8 cellular contexts compared by ENCODE assay signal in genomic region chr1:43171312-43171875, GRCh38. TPM values are rescaled to one million over a fixed set of nuclear protein-coding genes. Genes with fewer than 3 reads are reported as not detected.
DNase-seq lines count a peak whose midpoint lies in the region; ATAC-seq, FAIRE-seq and TF ChIP-seq lines count a peak whose summit lies in the region.

No MANE protein-coding gene starts in this region.

- H3K9me3 ChIP-seq in BLaER1 treated with 17β-estradiol and CSF1 and Interleukin-3, amounts not matched to agents 10 nM and 100 nM (replicated peaks in 1 of 11), result no peaks in the 10 kb centered on the region
- H3K9me3 ChIP-seq in GM12878 (replicated peaks; ENCODE audit: control insufficient read depth, insufficient read depth, low read length), result no peaks in the 10 kb centered on the region
- H3K9me3 ChIP-seq in vagina, result no peaks in the 10 kb centered on the region

- peak overlapping the region; percentile 93 for H3K27ac Mint-ChIP-seq in memory B cell

- TF ChIP-seq CTCF in GM12878 (IDR thresholded peaks at IDR 0.05 in 2 of 3, conservative IDR thresholded peaks at IDR 0.05 in 1 of 3; ENCODE audit: control insufficient read depth in 2 of 3, extremely low read depth in 1 of 3, insufficient read depth in 1 of 3, low read depth in 3 of 3, low read length in 3 of 3), result no peak
- no peak for TF ChIP-seq CTCF in vagina (IDR thresholded peaks at IDR 0.05)

- H3K4me1 ChIP-seq in BLaER1 treated with 17β-estradiol and CSF1 and Interleukin-3, amounts not matched to agents 10 nM and 100 nM, result peaks cover 16 to 24% (median 21%) of the 10 kb centered on the region in 10 experiments
- peaks cover 5% of the 10 kb centered on the region; the same call in 1 of the 2 replicates for H3K4me1 ChIP-seq in GM12878 (ENCODE audit: control insufficient read depth, insufficient read depth, low read length)
- H3K4me1 ChIP-seq in vagina, result peaks cover 23% of the 10 kb centered on the region

- ATAC-seq in HG03439 (IDR thresholded peaks at IDR 0.05; ENCODE audit: unreplicated experiment) (peak; percentile 19), GM12878 (no peak), memory B cell (ENCODE audit: low read depth) (no peak), GM19351 (IDR thresholded peaks at IDR 0.05; ENCODE audit: unreplicated experiment) (no peak), GM18519 (IDR thresholded peaks at IDR 0.05; ENCODE audit: low FRiP score, unreplicated experiment) (no peak)

- H3K4me3 Mint-ChIP-seq in memory B cell, result peak overlapping the region; percentile 100

- in situ Hi-C loops in GM12878 (cut with MboI), result no loop called here

- 14% methylated on average over 17 of the region's 17 CpGs for WGBS in GM12878 (ENCODE audit: insufficient coverage, insufficient replicate concordance, low lambda C conversion rate, missing lambda C conversion rate)

- intact Hi-C loops in GM12878 (cut with micrococcal nuclease; ENCODE audit: unreplicated experiment) (no loop called here), vagina (cut with DNase I) (no loop called here)

- TF ChIP-seq RAD21 in GM12878 (IDR thresholded peaks at IDR 0.05; ENCODE audit: insufficient read depth, low read depth, low read length), result no peak

- peak overlapping the region; percentile 83 to 99 (median 94) for H3K4me2 ChIP-seq in BLaER1 treated with 17β-estradiol and CSF1 and Interleukin-3, amounts not matched to agents 10 nM and 100 nM
- H3K4me2 ChIP-seq in GM12878 (ENCODE audit: control insufficient read depth, insufficient read depth), result peak overlapping the region; percentile 53

- H3K4me3 ChIP-seq in BLaER1 treated with 17β-estradiol and CSF1 and Interleukin-3, amounts not matched to agents 10 nM and 100 nM, result peak overlapping the region; percentile 75 to 95 (median 87)
- H3K4me3 ChIP-seq in GM12878 (peak overlapping the region; percentile 90), vagina (peak overlapping the region; percentile 95 to 96)

- TF ChIP-seq POLR2A in GM12878 (IDR thresholded peaks at IDR 0.05; ENCODE audit: low read depth, low read length) (no peak), vagina (IDR thresholded peaks at IDR 0.05) (no peak)

- H2AFZ ChIP-seq in GM12878 (ENCODE audit: control insufficient read depth, low read depth, low read length), result peak overlapping the region; percentile 99

- H3K27me3 Mint-ChIP-seq in memory B cell, result peaks cover 7% of the 10 kb centered on the region

- POLR2A ChIA-PET in GM12878 (lab: Charles Lee), result interaction anchor here (1.2 kb wide), 1 partner anchor 219 kb away, joined by 3 read pairs; no protein-coding TSS in a partner anchor

- H3K27ac ChIP-seq in BLaER1 treated with 17β-estradiol and CSF1 and Interleukin-3, amounts not matched to agents 10 nM and 100 nM, result peak overlapping the region; percentile 39 to 89 (median 82); a peak in 21 of 22 replicates
- H3K27ac ChIP-seq in GM12878 (ENCODE audit: control insufficient read depth, insufficient read depth) (peak overlapping the region; percentile 74), vagina (no peak overlapping the region)

- peaks cover 0 to 52% (median 18%) of the 10 kb centered on the region in 11 experiments; a peak in 12 of 22 replicates for H4K20me1 ChIP-seq in BLaER1 treated with 17β-estradiol and CSF1 and Interleukin-3, amounts not matched to agents 10 nM and 100 nM
- H4K20me1 ChIP-seq in GM12878 (ENCODE audit: control insufficient read depth, insufficient read depth), result no peaks in the 10 kb centered on the region

- H3K9me3 Mint-ChIP-seq in memory B cell, result no peaks in the 10 kb centered on the region

- H3K79me2 ChIP-seq in GM12878 (ENCODE audit: control insufficient read depth, insufficient read depth, low read length), result peaks cover 23% of the 10 kb centered on the region

- peaks cover 19% of the 10 kb centered on the region for H3K36me3 Mint-ChIP-seq in memory B cell

- H3K9ac ChIP-seq in BLaER1 treated with 17β-estradiol and CSF1 and Interleukin-3, amounts not matched to agents 10 nM and 100 nM, result peak overlapping the region; percentile 81 to 89 (median 84)
- H3K9ac ChIP-seq in GM12878 (ENCODE audit: control insufficient read depth, insufficient read depth, low read length), result peak overlapping the region; percentile 87

- SMC1A ChIA-PET in GM12878 (lab: Charles Lee; ENCODE audit: uncharacterized antibody, unreplicated experiment), result interaction anchor here (1.2 kb wide), 2 partner anchors 26 to 56 kb away, joined by 4 read pairs; no protein-coding TSS in a partner anchor

- no peak for FAIRE-seq in GM12878 (lab: Jason Lieb, UNC)

- RAD21 ChIA-PET in GM12878 (lab: Charles Lee; ENCODE audit: unreplicated experiment), result interaction anchor here (0.9 to 1.1 kb wide), 2 partner anchors 23 to 55 kb away, joined by 3 read pairs; no protein-coding TSS in a partner anchor

- DNase-seq in GM12878 (ENCODE audit: low read depth, low spot score), result no peak
- DNase-seq in memory B cell (ENCODE audit: low spot score in 2 of 2), result no peak
- no peak for DNase-seq in vagina (ENCODE audit: extremely low spot score in 2 of 2)
- DNase-seq in SK-N-DZ (ENCODE audit: low spot score), result no peak

- no peaks in the 10 kb centered on the region for H3K27me3 ChIP-seq in BLaER1 treated with 17β-estradiol and CSF1 and Interleukin-3, amounts not matched to agents 10 nM and 100 nM
- no peaks in the 10 kb centered on the region; a peak in 1 of 4 replicates for H3K27me3 ChIP-seq in GM12878 (replicated peaks in 1 of 2; ENCODE audit: control insufficient read depth in 2 of 2, insufficient read depth in 2 of 2, low read length in 1 of 2)
- no peaks in the 10 kb centered on the region for H3K27me3 ChIP-seq in vagina

- TF ChIP-seq EP300 in GM12878 (IDR thresholded peaks at IDR 0.05; ENCODE audit: borderline replicate concordance in 1 of 2, control insufficient read depth in 1 of 2, low read depth in 2 of 2, low read length in 2 of 2), result no peak

- no TSS peak for BruUV-seq in GM12878 (replicated peaks; lab: Mats Ljungman, UMichigan)

- peaks cover 40 to 48% (median 45%) of the 10 kb centered on the region in 11 experiments for H3K36me3 ChIP-seq in BLaER1 treated with 17β-estradiol and CSF1 and Interleukin-3, amounts not matched to agents 10 nM and 100 nM
- H3K36me3 ChIP-seq in GM12878 (ENCODE audit: control insufficient read depth in 2 of 2, insufficient read depth in 2 of 2, low read length in 1 of 2) (peaks cover 2 to 20% of the 10 kb centered on the region in 2 experiments), vagina (peaks cover 0 to 33% of the 10 kb centered on the region in 2 donors)

- peaks cover 16% of the 10 kb centered on the region for H3K4me1 Mint-ChIP-seq in memory B cell

- CTCF ChIA-PET in GM12878 (lab: Yijun Ruan, JAX), result interaction anchor here (1.0 to 2.0 kb wide), 4 partner anchors 49 to 98 kb away, joined by 3 to 11 read pairs (median 3); no protein-coding TSS in a partner anchor

TF ChIP-seq in GM12878, 131 proteins besides CTCF, POLR2A, EP300 and RAD21 (continues in another document):
- TF ChIP-seq EZH2 (IDR thresholded peaks at IDR 0.05; ENCODE audit: borderline replicate concordance, control insufficient read depth, low read depth, low read length), result no peak
- no peak for TF ChIP-seq YY1 (IDR thresholded peaks at IDR 0.05; ENCODE audit: low read depth, low read length)

RNA-seq across cellular contexts. Expression of gene EBNA1BP2, which starts 0.7 kb away (rescaled TPM):
- 40.5 and 43.0 TPM in 2 replicates for total RNA-seq in GM12878 (2013; cell fraction: nucleolus; rRNA removed)
- 132 and 135 TPM in 2 replicates for total RNA-seq in GM12878 (2014; rRNA removed)
- 142 and 156 TPM in 2 replicates for total RNA-seq in GM12878 (2014; rRNA removed; fragmentation: Illumina TruSeq; extraction: Trizol)
- 97.7 and 104 TPM in 2 replicates for total RNA-seq in GM12878 (2021)
- polyA plus RNA-seq in GM12878 (2011; ENCODE audit: low read depth), result 34.1 TPM
- 66.8 and 71.9 TPM in 2 replicates for polyA plus RNA-seq in GM12878 (2011; rRNA removed)
- polyA plus RNA-seq in GM12878 (2011; cell fraction: cytosol; rRNA removed), result 55.4 and 75.2 TPM in 2 replicates
- polyA plus RNA-seq in GM12878 (2011; cell fraction: nucleus; rRNA removed), result 57.8 and 73.0 TPM in 2 replicates
- polyA plus RNA-seq in GM12878 (2012), result 53.1 and 61.6 TPM in 2 replicates
- polyA plus RNA-seq in GM12878 (2014; fragmentation: Illumina TruSeq; extraction: Trizol), result 171 and 173 TPM in 2 replicates
- 100 to 1,000 TPM in 1 of 2 experiments, 10 to 100 TPM in 1; 57.5 to 114 TPM for polyA plus RNA-seq in GM12878 (2014; fragmentation: Nextera tagmentation; extraction: Ambion mirVana)
- 121 and 131 TPM in 2 replicates for polyA plus RNA-seq in GM12878 (2014; rRNA removed)
- polyA plus RNA-seq in GM12878 (2016; fragmentation: Nextera tagmentation; extraction: Ambion mirVana), result 100 to 1,000 TPM; 275 TPM
- 31.5 and 37.5 TPM in 2 replicates for polyA minus RNA-seq in GM12878 (2011; rRNA and poly(A)+ RNA removed)
- polyA minus RNA-seq in GM12878 (2011; cell fraction: cytosol; rRNA and poly(A)+ RNA removed), result 15.0 and 15.9 TPM in 2 replicates
- polyA minus RNA-seq in GM12878 (2011; cell fraction: nucleus; rRNA and poly(A)+ RNA removed), result 33.1 and 54.8 TPM in 2 replicates
- total RNA-seq in vagina, result 43.5 TPM
- 109 and 124 TPM in 2 replicates for polyA plus RNA-seq in SK-N-DZ (2014; cell fraction: cytosol; rRNA removed)
- polyA plus RNA-seq in SK-N-DZ (2014; cell fraction: nucleus; rRNA removed), result 68.3 and 91.8 TPM in 2 replicates

RNA-seq across cellular contexts. Expression of gene CFAP57, which starts 0.7 kb away (rescaled TPM):
- total RNA-seq in GM12878 (2013; cell fraction: nucleolus; rRNA removed), result 11.4 and 13.2 TPM in 2 replicates
- total RNA-seq in GM12878 (2014; rRNA removed), result 0.54 and 0.56 TPM in 2 replicates
- 0.88 and 1.4 TPM in 2 replicates for total RNA-seq in GM12878 (2014; rRNA removed; fragmentation: Illumina TruSeq; extraction: Trizol)
- 0.77 and 1.2 TPM in 2 replicates for total RNA-seq in GM12878 (2021)
- polyA plus RNA-seq in GM12878 (2011; ENCODE audit: low read depth), result 1.9 TPM
- 4.8 and 6.2 TPM in 2 replicates for polyA plus RNA-seq in GM12878 (2011; rRNA removed)
- polyA plus RNA-seq in GM12878 (2011; cell fraction: cytosol; rRNA removed), result 2.8 and 3.3 TPM in 2 replicates
- polyA plus RNA-seq in GM12878 (2011; cell fraction: nucleus; rRNA removed), result 6.6 and 8.4 TPM in 2 replicates
- 2.2 and 3.0 TPM in 2 replicates for polyA plus RNA-seq in GM12878 (2012)
- 1.3 and 1.6 TPM in 2 replicates for polyA plus RNA-seq in GM12878 (2014; fragmentation: Illumina TruSeq; extraction: Trizol)
- under 1 TPM; 0.45 to 0.60 TPM for polyA plus RNA-seq in GM12878 (2014; fragmentation: Nextera tagmentation; extraction: Ambion mirVana)
- 1.0 and 1.3 TPM in 2 replicates for polyA plus RNA-seq in GM12878 (2014; rRNA removed)
- 1 to 10 TPM; 1.8 to 2.1 TPM for polyA plus RNA-seq in GM12878 (2016; fragmentation: Nextera tagmentation; extraction: Ambion mirVana)
- 5.2 and 6.4 TPM in 2 replicates for polyA minus RNA-seq in GM12878 (2011; rRNA and poly(A)+ RNA removed)
- polyA minus RNA-seq in GM12878 (2011; cell fraction: cytosol; rRNA and poly(A)+ RNA removed), result 1.2 and 1.9 TPM in 2 replicates
- 3.0 and 4.8 TPM in 2 replicates for polyA minus RNA-seq in GM12878 (2011; cell fraction: nucleus; rRNA and poly(A)+ RNA removed)
- not detected for total RNA-seq in vagina
- 0.08 and 0.32 TPM in 2 replicates for polyA plus RNA-seq in SK-N-DZ (2014; cell fraction: cytosol; rRNA removed)
- 0.61 TPM in 1 of 2 replicates, not detected in the other for polyA plus RNA-seq in SK-N-DZ (2014; cell fraction: nucleus; rRNA removed)
